8 cellular contexts compared by ENCODE assay signal in the genomic region with DNA sequence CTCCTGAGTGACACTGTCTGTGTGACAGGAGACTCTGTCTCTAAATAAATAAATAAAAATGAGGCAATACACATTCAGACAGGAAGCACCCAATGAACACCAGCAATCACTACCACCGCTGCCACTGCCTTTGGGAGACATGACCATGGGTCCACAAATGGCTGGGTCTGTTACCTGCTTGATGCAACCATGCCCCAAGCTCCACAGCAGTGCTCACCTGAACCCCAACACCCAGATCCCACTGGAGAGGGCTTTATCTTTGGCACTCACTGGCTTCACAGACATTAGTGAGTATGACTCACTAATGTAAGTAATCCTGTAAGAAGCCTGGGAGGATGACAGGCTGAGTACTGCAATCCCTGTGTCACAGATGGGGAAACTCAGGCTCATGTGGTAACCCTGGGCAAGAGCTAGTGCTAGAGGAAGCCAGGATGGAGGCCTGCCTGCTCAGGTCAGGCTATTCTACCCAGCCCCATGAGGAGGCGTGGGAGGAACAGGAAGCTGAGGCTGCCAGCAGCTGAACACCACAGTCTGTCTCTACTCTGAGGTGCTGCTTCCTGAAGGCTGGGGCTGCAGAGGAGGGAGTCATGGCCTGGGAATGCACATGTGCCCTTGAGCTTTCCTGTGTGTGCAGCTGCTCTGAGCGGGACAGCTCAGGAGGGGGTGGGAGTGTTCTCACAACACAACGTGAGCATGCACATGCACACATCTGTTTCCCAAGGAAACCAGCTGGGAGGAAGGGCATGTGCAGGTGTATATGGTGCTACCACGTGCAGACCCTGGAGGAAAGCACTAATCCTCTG. TPM values are rescaled to one million over a fixed set of nuclear protein-coding genes. Genes with fewer than 3 reads are reported as not detected.
A peak's percentile ranks its signal among the peaks of the same experiment; 100 is the strongest.
DNase-seq lines count a peak whose midpoint lies in the region; ATAC-seq and TF ChIP-seq lines count a peak whose summit lies in the region.

No MANE protein-coding gene starts in this region.

- H3K9me3 ChIP-seq in breast epithelium: no peaks in the 10 kb centered on the region

- H3K4me3 ChIP-seq in breast epithelium: no peak overlapping the region

- no peaks in the 10 kb centered on the region for H3K36me3 ChIP-seq in breast epithelium

- H3K4me1 ChIP-seq in breast epithelium: peaks cover 7 to 18% of the 10 kb centered on the region in 2 donors

- no peaks in the 10 kb centered on the region for H3K27me3 ChIP-seq in breast epithelium

- DNase-seq in D341Med (ENCODE audit: low spot score) (peak; percentile 60), LHCN-M2 (ENCODE audit: low read depth) (peak; percentile 100), breast epithelium (ENCODE audit: low spot score in 2 of 2) (peak; percentile 69 to 93), kidney tubule cell (ENCODE audit: low spot score) (peak; percentile 99), NCI-H526 treated with DMSO at 0.1 percent for 48 hours (lab: John Stamatoyannopoulos, UW) (no peak)
- peak; percentile 65 to 73 for DNase-seq in stimulated activated CD4-positive, alpha-beta T cell treated with anti-CD3 and anti-CD28 coated beads, Interleukin-2, amount 100 ng/mL, for 24 hours

- TF ChIP-seq CTCF in VCaP (conservative IDR thresholded peaks at IDR 0.05): peak; percentile 28
- peak in 2 of 3 donors; percentile 9 to 48 for TF ChIP-seq CTCF in breast epithelium (IDR thresholded peaks at IDR 0.05)

- no peak for TF ChIP-seq POLR2A in breast epithelium (IDR thresholded peaks at IDR 0.05)

- H3K27ac ChIP-seq in VCaP (peak overlapping the region; percentile 16; the same call in 1 of the 2 replicates), breast epithelium (peak overlapping the region; percentile 86 to 89)

- ATAC-seq in GM21447 (IDR thresholded peaks at IDR 0.05; ENCODE audit: unreplicated experiment): peak; percentile 77

- intact Hi-C loops in breast epithelium (cut with DNase I; ENCODE audit: low total_unique reads): no loop called here

RNA-seq across cellular contexts. Expression of a gene that starts 43.0 kb away (rescaled TPM):
- total RNA-seq in LHCN-M2 (2014; rRNA removed): 14.9 and 16.7 TPM in 2 replicates
- polyA plus RNA-seq in LHCN-M2 (2012): 27.3 TPM
- total RNA-seq in breast epithelium: 10 to 100 TPM in 2 of 3 donors, 1 to 10 TPM in 1; 6.1 to 14.2 (median 13.8) TPM
